In the genomic region with DNA sequence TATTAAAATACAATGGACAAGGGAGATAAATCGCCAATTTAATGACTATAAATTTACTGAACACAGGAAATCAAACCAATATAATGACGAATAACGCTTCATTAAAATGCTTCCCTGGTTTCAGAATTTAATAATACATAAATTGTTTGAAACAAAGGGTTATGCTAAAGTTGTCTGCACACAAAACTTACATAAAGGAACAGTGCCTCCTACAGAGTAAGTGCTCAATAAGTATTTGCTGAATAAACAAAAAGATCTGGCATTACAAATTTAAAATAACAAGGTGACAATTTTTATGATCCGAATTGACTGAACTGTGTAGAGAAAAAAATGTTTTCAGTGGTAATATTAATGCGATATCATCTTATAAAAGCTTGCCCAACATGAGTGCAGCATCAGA, we compare ENCODE assay signal across 8 cellular contexts.
A peak's percentile ranks its signal among the peaks of the same experiment; 100 is the strongest.
DNase-seq lines count a peak whose midpoint lies in the region; ATAC-seq and TF ChIP-seq lines count a peak whose summit lies in the region.

No MANE protein-coding gene starts in this region.

- DNase-seq in activated CD4-positive, alpha-beta T cell treated with anti-CD3 and anti-CD28 coated beads, Interleukin-2, amount 10 ng/mL, durations not matched to agents 7 days and 5 days = no peak
- no peak for DNase-seq in activated CD4-positive, alpha-beta T cell treated with anti-CD3 and anti-CD28 coated beads for 1 hour
- DNase-seq in RWPE1 (ENCODE audit: low spot score) (no peak), esophagus muscularis mucosa (ENCODE audit: extremely low spot score) (no peak), retinal pigment epithelial cell (ENCODE audit: low read depth) (no peak), NCI-H526 treated with DMSO at 0.1 percent for 48 hours (lab: John Stamatoyannopoulos, UW) (no peak), retina (no peak)

- TF ChIP-seq CTCF in RWPE1 (conservative IDR thresholded peaks at IDR 0.05; ENCODE audit: low read depth) (peak; percentile 59), esophagus muscularis mucosa (IDR thresholded peaks at IDR 0.05) (peak in 2 of 3 experiments; percentile 13 to 14), retinal pigment epithelial cell (conservative IDR thresholded peaks at IDR 0.05; ENCODE audit: low read depth, low read length) (peak; percentile 28)

- no peak for TF ChIP-seq POLR2A in esophagus muscularis mucosa (IDR thresholded peaks at IDR 0.05; ENCODE audit: low read depth)

- peaks cover 23 to 39% (median 34%) of the 10 kb centered on the region in 4 donors for H3K4me1 ChIP-seq in esophagus muscularis mucosa

- no peak overlapping the region for H3K27ac Mint-ChIP-seq in activated CD4-positive, alpha-beta T cell treated with anti-CD3 and anti-CD28 coated beads, Interleukin-2, amount 10 ng/mL, durations not matched to agents 7 days and 5 days

- no peaks in the 10 kb centered on the region for H3K36me3 ChIP-seq in esophagus muscularis mucosa

- H3K4me3 ChIP-seq in esophagus muscularis mucosa = peak overlapping the region; percentile 70 to 89 (median 78)
- peak overlapping the region; percentile 95 for H3K4me3 ChIP-seq in retinal pigment epithelial cell (ENCODE audit: low read length)

- POLR2A ChIA-PET in activated CD4-positive, alpha-beta T cell treated with anti-CD3 and anti-CD28 coated beads, Interleukin-2, amount 10 ng/mL, durations not matched to agents 7 days and 5 days (lab: Charles Lee) = no interaction called here
- POLR2A ChIA-PET in RWPE1 (lab: Yijun Ruan, JAX; ENCODE audit: low non-redundant PET) = interaction anchor here (0.8 kb wide), 1 partner anchor 92 kb away, joined by 3 read pairs; the partner anchor contains the start of gene ELF2

- H3K9me3 Mint-ChIP-seq in activated CD4-positive, alpha-beta T cell treated with anti-CD3 and anti-CD28 coated beads, Interleukin-2, amount 10 ng/mL, durations not matched to agents 7 days and 5 days = no peaks in the 10 kb centered on the region

- H3K27me3 ChIP-seq in esophagus muscularis mucosa = no peaks in the 10 kb centered on the region

- H3K36me3 Mint-ChIP-seq in activated CD4-positive, alpha-beta T cell treated with anti-CD3 and anti-CD28 coated beads, Interleukin-2, amount 10 ng/mL, durations not matched to agents 7 days and 5 days (ENCODE audit: low read depth) = peaks cover 19% of the 10 kb centered on the region

- intact Hi-C loops in esophagus muscularis mucosa (cut with DNase I) = loop anchor here (5.0 to 10.0 kb wide), 2 partner anchors 212 to 370 kb away; partner anchors contain the start of gene RAB33B

- H3K4me1 Mint-ChIP-seq in activated CD4-positive, alpha-beta T cell treated with anti-CD3 and anti-CD28 coated beads, Interleukin-2, amount 10 ng/mL, durations not matched to agents 7 days and 5 days = peaks cover 28% of the 10 kb centered on the region

- TF ChIP-seq EP300 in esophagus muscularis mucosa (IDR thresholded peaks at IDR 0.05) = no peak

- 53% methylated on average over 5 of the region's 5 CpGs for WGBS in esophagus muscularis mucosa

- no peaks in the 10 kb centered on the region for H3K9me3 ChIP-seq in esophagus muscularis mucosa

- peak overlapping the region; percentile 81 for H3K4me3 Mint-ChIP-seq in activated CD4-positive, alpha-beta T cell treated with anti-CD3 and anti-CD28 coated beads, Interleukin-2, amount 10 ng/mL, durations not matched to agents 7 days and 5 days

- H3K27ac ChIP-seq in RWPE1 (no peak overlapping the region), esophagus muscularis mucosa (replicated peaks in 1 of 4) (peak overlapping the region; percentile 90 to 97 (median 96))

- H3K27me3 Mint-ChIP-seq in activated CD4-positive, alpha-beta T cell treated with anti-CD3 and anti-CD28 coated beads, Interleukin-2, amount 10 ng/mL, durations not matched to agents 7 days and 5 days = no peaks in the 10 kb centered on the region

- CTCF ChIA-PET in activated CD4-positive, alpha-beta T cell treated with anti-CD3 and anti-CD28 coated beads, Interleukin-2, amount 10 ng/mL, durations not matched to agents 7 days and 5 days (lab: Charles Lee) = interaction anchor here (1.6 kb wide), 1 partner anchor 211 kb away, joined by 4 read pairs; no protein-coding TSS in a partner anchor
- CTCF ChIA-PET in RWPE1 (lab: Yijun Ruan, JAX) = interaction anchor here (0.6 to 1.7 kb wide), 4 partner anchors 10 to 69 kb away, joined by 3 to 6 read pairs (median 4); partner anchors contain the start of gene NOCT

- no peak for ATAC-seq in HG02623 (IDR thresholded peaks at IDR 0.05; ENCODE audit: unreplicated experiment)
